8 cellular contexts compared by ENCODE assay signal in the genomic region with DNA sequence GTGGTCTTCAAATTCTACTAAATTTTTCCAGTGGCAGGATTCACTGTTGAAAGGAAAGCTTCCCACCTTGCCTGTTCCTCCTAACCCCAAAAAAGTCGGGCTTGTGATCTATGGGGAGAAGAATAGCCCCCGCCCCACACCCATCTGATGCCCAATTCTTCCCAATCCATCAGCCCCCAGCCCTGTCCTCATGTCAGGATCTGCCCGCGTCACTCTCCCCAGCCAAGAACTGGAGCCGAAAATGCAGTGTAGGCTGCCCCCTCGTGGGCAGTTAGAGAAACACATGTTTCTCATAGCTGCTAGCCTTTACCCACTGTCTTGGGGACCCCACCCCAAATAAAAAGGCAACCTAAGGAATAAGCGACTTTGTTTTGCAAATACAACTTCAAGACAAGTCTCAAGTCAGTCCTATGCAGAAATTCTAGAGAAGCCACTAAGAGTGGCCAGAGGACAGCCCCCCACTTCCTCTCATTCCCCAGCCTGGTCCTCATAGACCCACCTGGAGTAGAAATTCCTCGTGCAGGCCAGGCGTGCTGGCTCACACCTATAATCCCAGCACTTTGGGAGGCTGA. TPM values are rescaled to one million over a fixed set of nuclear protein-coding genes. Genes with fewer than 3 reads are reported as not detected.
DNase-seq lines count a peak whose midpoint lies in the region; ATAC-seq, FAIRE-seq and TF ChIP-seq lines count a peak whose summit lies in the region.

No MANE protein-coding gene starts in this region.

- H3K27ac Mint-ChIP-seq in stimulated activated naive CD8-positive, alpha-beta T cell treated with anti-CD3 and anti-CD28 coated beads, Interleukin-15, Interleukin-2, amounts not matched to agents 100 ng/mL and 50 ng/mL, for 24 hours, result peak overlapping the region; percentile 73

- peak; percentile 94 to 97 for TF ChIP-seq RAD21 in liver (IDR thresholded peaks at IDR 0.05)

- FAIRE-seq in G401.6 (lab: Jason Lieb, UNC), result peak; percentile 47

- H3K36me3 ChIP-seq in WERI-Rb-1 (no peaks in the 10 kb centered on the region), liver (ENCODE audit: control insufficient read depth in 4 of 4, insufficient read depth in 3 of 4, low read depth in 1 of 4, low read length in 3 of 4) (no peaks in the 10 kb centered on the region)

- no peaks in the 10 kb centered on the region for H3K27me3 ChIP-seq in WERI-Rb-1 (ENCODE audit: insufficient read depth, low read depth, severe bottlenecking)
- H3K27me3 ChIP-seq in liver (ENCODE audit: control insufficient read depth in 4 of 4, insufficient read depth in 4 of 4, low read length in 3 of 4), result no peaks in the 10 kb centered on the region

- no peaks in the 10 kb centered on the region for H3K27me3 Mint-ChIP-seq in stimulated activated naive CD8-positive, alpha-beta T cell treated with anti-CD3 and anti-CD28 coated beads, Interleukin-15, Interleukin-2, amounts not matched to agents 100 ng/mL and 50 ng/mL, for 24 hours

- H3K27ac ChIP-seq in 22Rv1, result no peak overlapping the region; the same call in 1 of the 2 replicates
- no peak overlapping the region for H3K27ac ChIP-seq in WERI-Rb-1
- no peak overlapping the region for H3K27ac ChIP-seq in coronary artery
- no peak overlapping the region for H3K27ac ChIP-seq in liver (ENCODE audit: low read depth in 1 of 2, low read length in 2 of 2)

- no peak for ATAC-seq in HG02623 (IDR thresholded peaks at IDR 0.05; ENCODE audit: unreplicated experiment)

- H3K4me3 ChIP-seq in WERI-Rb-1 (ENCODE audit: low read depth, low read length), result peak overlapping the region; percentile 19
- H3K4me3 ChIP-seq in coronary artery, result peak overlapping the region; percentile 47
- no peak overlapping the region for H3K4me3 ChIP-seq in liver (ENCODE audit: low read depth in 1 of 3, low read length in 3 of 3)

- H3K9ac ChIP-seq in liver (ENCODE audit: low read depth in 1 of 2, low read length in 2 of 2), result no peak overlapping the region

- no peaks in the 10 kb centered on the region for H3K9me3 Mint-ChIP-seq in stimulated activated naive CD8-positive, alpha-beta T cell treated with anti-CD3 and anti-CD28 coated beads, Interleukin-15, Interleukin-2, amounts not matched to agents 100 ng/mL and 50 ng/mL, for 24 hours

- peaks cover 0 to 6% (median 3%) of the 10 kb centered on the region in 4 donors for H3K4me1 ChIP-seq in liver (ENCODE audit: control insufficient read depth in 4 of 4, insufficient read depth in 4 of 4, low read length in 3 of 4)

- peak; percentile 82 for TF ChIP-seq CTCF in 22Rv1 (IDR thresholded peaks at IDR 0.05)
- TF ChIP-seq CTCF in WERI-Rb-1 (IDR thresholded peaks at IDR 0.05; ENCODE audit: low read depth, low read length), result peak; percentile 77
- peak; percentile 78 for TF ChIP-seq CTCF in coronary artery (IDR thresholded peaks at IDR 0.05)
- peak; percentile 78 for TF ChIP-seq CTCF in liver (IDR thresholded peaks at IDR 0.05; ENCODE audit: low read depth, low read length, missing input control)

- H3K4me1 Mint-ChIP-seq in stimulated activated naive CD8-positive, alpha-beta T cell treated with anti-CD3 and anti-CD28 coated beads, Interleukin-15, Interleukin-2, amounts not matched to agents 100 ng/mL and 50 ng/mL, for 24 hours (ENCODE audit: low read depth), result peaks cover 35% of the 10 kb centered on the region

- DNase-seq in NCI-H1092 treated with DMSO at 0.1 percent for 48 hours (lab: John Stamatoyannopoulos, UW) (peak; percentile 42), WERI-Rb-1 (peak; percentile 71), coronary artery (ENCODE audit: low spot score) (peak; percentile 72)

- peak overlapping the region; percentile 65 for H3K4me3 Mint-ChIP-seq in stimulated activated naive CD8-positive, alpha-beta T cell treated with anti-CD3 and anti-CD28 coated beads, Interleukin-15, Interleukin-2, amounts not matched to agents 100 ng/mL and 50 ng/mL, for 24 hours

- H3K36me3 Mint-ChIP-seq in stimulated activated naive CD8-positive, alpha-beta T cell treated with anti-CD3 and anti-CD28 coated beads, Interleukin-15, Interleukin-2, amounts not matched to agents 100 ng/mL and 50 ng/mL, for 24 hours (ENCODE audit: low read depth), result no peaks in the 10 kb centered on the region

- H3K9me3 ChIP-seq in WERI-Rb-1 (ENCODE audit: severe bottlenecking) (no peaks in the 10 kb centered on the region), liver (ENCODE audit: control insufficient read depth in 4 of 4, low read length in 3 of 4) (no peaks in the 10 kb centered on the region)

- 3% methylated on average over 9 of the region's 9 CpGs for WGBS in liver

TF ChIP-seq in liver, 16 proteins besides CTCF, POLR2A, EP300 and RAD21:
- TF ChIP-seq, protein P1, sequence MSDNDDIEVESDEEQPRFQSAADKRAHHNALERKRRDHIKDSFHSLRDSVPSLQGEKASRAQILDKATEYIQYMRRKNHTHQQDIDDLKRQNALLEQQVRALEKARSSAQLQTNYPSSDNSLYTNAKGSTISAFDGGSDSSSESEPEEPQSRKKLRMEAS (IDR thresholded peaks at IDR 0.05), result no peak
- no peak for TF ChIP-seq EGR1 (IDR thresholded peaks at IDR 0.05; ENCODE audit: low read depth in 2 of 2)
- TF ChIP-seq FOXA1 (IDR thresholded peaks at IDR 0.05), result no peak
- TF ChIP-seq, protein P2, sequence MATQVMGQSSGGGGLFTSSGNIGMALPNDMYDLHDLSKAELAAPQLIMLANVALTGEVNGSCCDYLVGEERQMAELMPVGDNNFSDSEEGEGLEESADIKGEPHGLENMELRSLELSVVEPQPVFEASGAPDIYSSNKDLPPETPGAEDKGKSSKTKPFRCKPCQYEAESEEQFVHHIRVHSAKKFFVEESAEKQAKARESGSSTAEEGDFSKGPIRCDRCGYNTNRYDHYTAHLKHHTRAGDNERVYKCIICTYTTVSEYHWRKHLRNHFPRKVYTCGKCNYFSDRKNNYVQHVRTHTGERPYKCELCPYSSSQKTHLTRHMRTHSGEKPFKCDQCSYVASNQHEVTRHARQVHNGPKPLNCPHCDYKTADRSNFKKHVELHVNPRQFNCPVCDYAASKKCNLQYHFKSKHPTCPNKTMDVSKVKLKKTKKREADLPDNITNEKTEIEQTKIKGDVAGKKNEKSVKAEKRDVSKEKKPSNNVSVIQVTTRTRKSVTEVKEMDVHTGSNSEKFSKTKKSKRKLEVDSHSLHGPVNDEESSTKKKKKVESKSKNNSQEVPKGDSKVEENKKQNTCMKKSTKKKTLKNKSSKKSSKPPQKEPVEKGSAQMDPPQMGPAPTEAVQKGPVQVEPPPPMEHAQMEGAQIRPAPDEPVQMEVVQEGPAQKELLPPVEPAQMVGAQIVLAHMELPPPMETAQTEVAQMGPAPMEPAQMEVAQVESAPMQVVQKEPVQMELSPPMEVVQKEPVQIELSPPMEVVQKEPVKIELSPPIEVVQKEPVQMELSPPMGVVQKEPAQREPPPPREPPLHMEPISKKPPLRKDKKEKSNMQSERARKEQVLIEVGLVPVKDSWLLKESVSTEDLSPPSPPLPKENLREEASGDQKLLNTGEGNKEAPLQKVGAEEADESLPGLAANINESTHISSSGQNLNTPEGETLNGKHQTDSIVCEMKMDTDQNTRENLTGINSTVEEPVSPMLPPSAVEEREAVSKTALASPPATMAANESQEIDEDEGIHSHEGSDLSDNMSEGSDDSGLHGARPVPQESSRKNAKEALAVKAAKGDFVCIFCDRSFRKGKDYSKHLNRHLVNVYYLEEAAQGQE (IDR thresholded peaks at IDR 0.05), result no peak
- TF ChIP-seq FOXA2 (IDR thresholded peaks at IDR 0.05), result no peak
- no peak for TF ChIP-seq HNF4G (IDR thresholded peaks at IDR 0.05)
- no peak for TF ChIP-seq NR2F2 (IDR thresholded peaks at IDR 0.05)
- no peak for TF ChIP-seq TAF1 (conservative IDR thresholded peaks at IDR 0.05)
- TF ChIP-seq, protein P3, sequence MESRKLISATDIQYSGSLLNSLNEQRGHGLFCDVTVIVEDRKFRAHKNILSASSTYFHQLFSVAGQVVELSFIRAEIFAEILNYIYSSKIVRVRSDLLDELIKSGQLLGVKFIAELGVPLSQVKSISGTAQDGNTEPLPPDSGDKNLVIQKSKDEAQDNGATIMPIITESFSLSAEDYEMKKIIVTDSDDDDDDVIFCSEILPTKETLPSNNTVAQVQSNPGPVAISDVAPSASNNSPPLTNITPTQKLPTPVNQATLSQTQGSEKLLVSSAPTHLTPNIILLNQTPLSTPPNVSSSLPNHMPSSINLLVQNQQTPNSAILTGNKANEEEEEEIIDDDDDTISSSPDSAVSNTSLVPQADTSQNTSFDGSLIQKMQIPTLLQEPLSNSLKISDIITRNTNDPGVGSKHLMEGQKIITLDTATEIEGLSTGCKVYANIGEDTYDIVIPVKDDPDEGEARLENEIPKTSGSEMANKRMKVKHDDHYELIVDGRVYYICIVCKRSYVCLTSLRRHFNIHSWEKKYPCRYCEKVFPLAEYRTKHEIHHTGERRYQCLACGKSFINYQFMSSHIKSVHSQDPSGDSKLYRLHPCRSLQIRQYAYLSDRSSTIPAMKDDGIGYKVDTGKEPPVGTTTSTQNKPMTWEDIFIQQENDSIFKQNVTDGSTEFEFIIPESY (IDR thresholded peaks at IDR 0.05), result no peak
- TF ChIP-seq GABPA (IDR thresholded peaks at IDR 0.05 in 1 of 2, conservative IDR thresholded peaks at IDR 0.05 in 1 of 2), result no peak
- TF ChIP-seq HNF4A (conservative IDR thresholded peaks at IDR 0.05), result no peak
- no peak for TF ChIP-seq RXRA (IDR thresholded peaks at IDR 0.05)
- no peak for TF ChIP-seq YY1 (IDR thresholded peaks at IDR 0.05)
- no peak for TF ChIP-seq JUND (IDR thresholded peaks at IDR 0.05)
- TF ChIP-seq SP1 (IDR thresholded peaks at IDR 0.05), result no peak
- TF ChIP-seq, protein P4, sequence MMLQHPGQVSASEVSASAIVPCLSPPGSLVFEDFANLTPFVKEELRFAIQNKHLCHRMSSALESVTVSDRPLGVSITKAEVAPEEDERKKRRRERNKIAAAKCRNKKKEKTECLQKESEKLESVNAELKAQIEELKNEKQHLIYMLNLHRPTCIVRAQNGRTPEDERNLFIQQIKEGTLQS (IDR thresholded peaks at IDR 0.05), result no peak

RNA-seq across cellular contexts. Expression of a gene that starts 13.0 kb away (rescaled TPM):
- total RNA-seq in liver, result 10 to 100 TPM; 19.0 to 41.7 TPM
- polyA plus RNA-seq in liver, result 10 to 100 TPM in 1 of 2 donors, 1 to 10 TPM in 1; 6.9 to 29.3 TPM

RNA-seq across cellular contexts. Expression of a gene that starts 20.2 kb away (rescaled TPM):
- total RNA-seq in liver, result 10 to 100 TPM in 1 of 2 donors, not detected in 1; 32.5 TPM
- polyA plus RNA-seq in liver, result 10 to 100 TPM; 21.8 to 31.7 TPM

RNA-seq across cellular contexts. Expression of a gene that starts 43.5 kb away (rescaled TPM):
- 1 to 10 TPM in 1 of 2 donors, under 1 TPM in 1; 0.19 to 4.4 TPM for total RNA-seq in liver
- polyA plus RNA-seq in liver, result 1 to 10 TPM; 1.0 to 1.4 TPM

RNA-seq across cellular contexts. Expression of a gene that starts 43.8 kb away (rescaled TPM):
- under 1 TPM in 1 of 2 donors, not detected in 1; 0.08 TPM for total RNA-seq in liver
- not detected for polyA plus RNA-seq in liver

RNA-seq across cellular contexts. Expression of a gene that starts 57.6 kb away (rescaled TPM):
- total RNA-seq in liver, result not detected
- polyA plus RNA-seq in liver, result not detected

Comparison
In these comparisons a context has a peak if more than half of its experiments do, and no peak if none do; other contexts are left out.
1. H3K4me3 ChIP-seq: peak in WERI-Rb-1 (single experiment) and coronary artery (single experiment); none in liver (0 of 3).
2. Peak in every context shown above with its lines, with median percentiles within 50 percentile points of each other: CTCF ChIP-seq and DNase-seq.